1 cellular context compared by ENCODE assay signal in genomic region chr19:33898062-33898677, GRCh38.
A peak's percentile ranks its signal among the peaks of the same experiment; 100 is the strongest.
TF ChIP-seq lines count a peak whose summit lies in the region.

No MANE protein-coding gene starts in this region.

TF ChIP-seq in HEK293, 187 proteins besides CTCF, POLR2A, EP300 and RAD21 (continued from another document and continues in another):
- TF ChIP-seq ZNF639 (tag by site-specific recombination; IDR thresholded peaks at IDR 0.05) (0 out of 2 replicates have a peak, but pooled peaks have one; percentile 68), ZBTB44 (tag by site-specific recombination; IDR thresholded peaks at IDR 0.05) (no peak), KLF17 (tag by site-specific recombination; IDR thresholded peaks at IDR 0.05) (0 out of 2 replicates have a peak, but pooled peaks have one; percentile 29), SETDB1 (IDR thresholded peaks at IDR 0.05; ENCODE audit: insufficient read length, low read length) (peak; percentile 96), ZNF623 (tag by site-specific recombination; IDR thresholded peaks at IDR 0.05) (0 out of 2 replicates have a peak, but pooled peaks have one; percentile 10), SP2 (tag by site-specific recombination; IDR thresholded peaks at IDR 0.05) (no peak), ZNF169 (tag by site-specific recombination; IDR thresholded peaks at IDR 0.05) (no peak), REPIN1 (tag by site-specific recombination; IDR thresholded peaks at IDR 0.05; ENCODE audit: low read depth) (0 out of 2 replicates have a peak, but pooled peaks have one; percentile 26), ZNF404 (tag by site-specific recombination; IDR thresholded peaks at IDR 0.05) (no peak), ZNF2 (tag by site-specific recombination; IDR thresholded peaks at IDR 0.05) (no peak), ZSCAN30 (tag by site-specific recombination; IDR thresholded peaks at IDR 0.05) (no peak), WT1 (tag by site-specific recombination; IDR thresholded peaks at IDR 0.05) (no peak), ZNF501 (tag by site-specific recombination; IDR thresholded peaks at IDR 0.05) (no peak), IKZF3 (tag by site-specific recombination; IDR thresholded peaks at IDR 0.05) (no peak), KLF16 (tag by site-specific recombination; IDR thresholded peaks at IDR 0.05) (no peak), ZNF571 (tag by site-specific recombination; IDR thresholded peaks at IDR 0.05) (no peak), ZNF18 (tag by site-specific recombination; IDR thresholded peaks at IDR 0.05) (no peak), ZNF518A (tag by site-specific recombination; conservative IDR thresholded peaks at IDR 0.05; ENCODE audit: low read depth) (peak; percentile 40; the same call in 1 of the 2 replicates), ZBTB48 (tag by site-specific recombination; IDR thresholded peaks at IDR 0.05) (no peak), ZNF664 (tag by site-specific recombination; IDR thresholded peaks at IDR 0.05) (no peak), KLF1 (tag by site-specific recombination; IDR thresholded peaks at IDR 0.05) (no peak), BCL6B (tag by site-specific recombination; IDR thresholded peaks at IDR 0.05) (no peak), ZNF76 (tag by site-specific recombination; IDR thresholded peaks at IDR 0.05; ENCODE audit: borderline replicate concordance, low read depth) (no peak)
- TF ChIP-seq, protein P1, sequence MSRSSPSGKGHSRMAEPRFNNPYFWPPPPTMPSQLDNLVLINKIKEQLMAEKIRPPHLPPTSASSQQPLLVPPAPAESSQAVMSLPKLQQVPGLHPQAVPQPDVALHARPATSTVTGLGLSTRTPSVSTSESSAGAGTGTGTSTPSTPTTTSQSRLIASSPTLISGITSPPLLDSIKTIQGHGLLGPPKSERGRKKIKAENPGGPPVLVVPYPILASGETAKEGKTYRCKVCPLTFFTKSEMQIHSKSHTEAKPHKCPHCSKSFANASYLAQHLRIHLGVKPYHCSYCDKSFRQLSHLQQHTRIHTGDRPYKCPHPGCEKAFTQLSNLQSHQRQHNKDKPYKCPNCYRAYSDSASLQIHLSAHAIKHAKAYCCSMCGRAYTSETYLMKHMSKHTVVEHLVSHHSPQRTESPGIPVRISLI (tag by site-specific recombination; IDR thresholded peaks at IDR 0.05) = no peak
- TF ChIP-seq, protein P2, sequence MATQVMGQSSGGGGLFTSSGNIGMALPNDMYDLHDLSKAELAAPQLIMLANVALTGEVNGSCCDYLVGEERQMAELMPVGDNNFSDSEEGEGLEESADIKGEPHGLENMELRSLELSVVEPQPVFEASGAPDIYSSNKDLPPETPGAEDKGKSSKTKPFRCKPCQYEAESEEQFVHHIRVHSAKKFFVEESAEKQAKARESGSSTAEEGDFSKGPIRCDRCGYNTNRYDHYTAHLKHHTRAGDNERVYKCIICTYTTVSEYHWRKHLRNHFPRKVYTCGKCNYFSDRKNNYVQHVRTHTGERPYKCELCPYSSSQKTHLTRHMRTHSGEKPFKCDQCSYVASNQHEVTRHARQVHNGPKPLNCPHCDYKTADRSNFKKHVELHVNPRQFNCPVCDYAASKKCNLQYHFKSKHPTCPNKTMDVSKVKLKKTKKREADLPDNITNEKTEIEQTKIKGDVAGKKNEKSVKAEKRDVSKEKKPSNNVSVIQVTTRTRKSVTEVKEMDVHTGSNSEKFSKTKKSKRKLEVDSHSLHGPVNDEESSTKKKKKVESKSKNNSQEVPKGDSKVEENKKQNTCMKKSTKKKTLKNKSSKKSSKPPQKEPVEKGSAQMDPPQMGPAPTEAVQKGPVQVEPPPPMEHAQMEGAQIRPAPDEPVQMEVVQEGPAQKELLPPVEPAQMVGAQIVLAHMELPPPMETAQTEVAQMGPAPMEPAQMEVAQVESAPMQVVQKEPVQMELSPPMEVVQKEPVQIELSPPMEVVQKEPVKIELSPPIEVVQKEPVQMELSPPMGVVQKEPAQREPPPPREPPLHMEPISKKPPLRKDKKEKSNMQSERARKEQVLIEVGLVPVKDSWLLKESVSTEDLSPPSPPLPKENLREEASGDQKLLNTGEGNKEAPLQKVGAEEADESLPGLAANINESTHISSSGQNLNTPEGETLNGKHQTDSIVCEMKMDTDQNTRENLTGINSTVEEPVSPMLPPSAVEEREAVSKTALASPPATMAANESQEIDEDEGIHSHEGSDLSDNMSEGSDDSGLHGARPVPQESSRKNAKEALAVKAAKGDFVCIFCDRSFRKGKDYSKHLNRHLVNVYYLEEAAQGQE (tag by site-specific recombination; IDR thresholded peaks at IDR 0.05) = no peak
- TF ChIP-seq, protein P3, sequence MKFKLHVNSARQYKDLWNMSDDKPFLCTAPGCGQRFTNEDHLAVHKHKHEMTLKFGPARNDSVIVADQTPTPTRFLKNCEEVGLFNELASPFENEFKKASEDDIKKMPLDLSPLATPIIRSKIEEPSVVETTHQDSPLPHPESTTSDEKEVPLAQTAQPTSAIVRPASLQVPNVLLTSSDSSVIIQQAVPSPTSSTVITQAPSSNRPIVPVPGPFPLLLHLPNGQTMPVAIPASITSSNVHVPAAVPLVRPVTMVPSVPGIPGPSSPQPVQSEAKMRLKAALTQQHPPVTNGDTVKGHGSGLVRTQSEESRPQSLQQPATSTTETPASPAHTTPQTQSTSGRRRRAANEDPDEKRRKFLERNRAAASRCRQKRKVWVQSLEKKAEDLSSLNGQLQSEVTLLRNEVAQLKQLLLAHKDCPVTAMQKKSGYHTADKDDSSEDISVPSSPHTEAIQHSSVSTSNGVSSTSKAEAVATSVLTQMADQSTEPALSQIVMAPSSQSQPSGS (tag by site-specific recombination; IDR thresholded peaks at IDR 0.05; ENCODE audit: low read depth) = no peak
- TF ChIP-seq, protein P4, sequence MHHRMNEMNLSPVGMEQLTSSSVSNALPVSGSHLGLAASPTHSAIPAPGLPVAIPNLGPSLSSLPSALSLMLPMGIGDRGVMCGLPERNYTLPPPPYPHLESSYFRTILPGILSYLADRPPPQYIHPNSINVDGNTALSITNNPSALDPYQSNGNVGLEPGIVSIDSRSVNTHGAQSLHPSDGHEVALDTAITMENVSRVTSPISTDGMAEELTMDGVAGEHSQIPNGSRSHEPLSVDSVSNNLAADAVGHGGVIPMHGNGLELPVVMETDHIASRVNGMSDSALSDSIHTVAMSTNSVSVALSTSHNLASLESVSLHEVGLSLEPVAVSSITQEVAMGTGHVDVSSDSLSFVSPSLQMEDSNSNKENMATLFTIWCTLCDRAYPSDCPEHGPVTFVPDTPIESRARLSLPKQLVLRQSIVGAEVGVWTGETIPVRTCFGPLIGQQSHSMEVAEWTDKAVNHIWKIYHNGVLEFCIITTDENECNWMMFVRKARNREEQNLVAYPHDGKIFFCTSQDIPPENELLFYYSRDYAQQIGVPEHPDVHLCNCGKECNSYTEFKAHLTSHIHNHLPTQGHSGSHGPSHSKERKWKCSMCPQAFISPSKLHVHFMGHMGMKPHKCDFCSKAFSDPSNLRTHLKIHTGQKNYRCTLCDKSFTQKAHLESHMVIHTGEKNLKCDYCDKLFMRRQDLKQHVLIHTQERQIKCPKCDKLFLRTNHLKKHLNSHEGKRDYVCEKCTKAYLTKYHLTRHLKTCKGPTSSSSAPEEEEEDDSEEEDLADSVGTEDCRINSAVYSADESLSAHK (tag by site-specific recombination; IDR thresholded peaks at IDR 0.05) = no peak
- TF ChIP-seq, protein P5, sequence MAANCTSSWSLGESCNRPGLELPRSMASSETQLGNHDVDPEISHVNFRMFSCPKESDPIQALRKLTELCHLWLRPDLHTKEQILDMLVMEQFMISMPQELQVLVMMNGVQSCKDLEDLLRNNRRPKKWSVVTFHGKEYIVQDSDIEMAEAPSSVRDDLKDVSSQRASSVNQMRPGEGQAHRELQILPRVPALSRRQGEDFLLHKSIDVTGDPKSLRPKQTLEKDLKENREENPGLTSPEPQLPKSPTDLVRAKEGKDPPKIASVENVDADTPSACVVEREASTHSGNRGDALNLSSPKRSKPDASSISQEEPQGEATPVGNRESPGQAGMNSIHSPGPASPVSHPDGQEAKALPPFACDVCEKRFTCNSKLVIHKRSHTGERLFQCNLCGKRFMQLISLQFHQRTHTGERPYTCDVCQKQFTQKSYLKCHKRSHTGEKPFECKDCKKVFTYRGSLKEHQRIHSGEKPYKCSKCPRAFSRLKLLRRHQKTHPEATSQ (tag by site-specific recombination; IDR thresholded peaks at IDR 0.05) = no peak
- TF ChIP-seq, protein P6, sequence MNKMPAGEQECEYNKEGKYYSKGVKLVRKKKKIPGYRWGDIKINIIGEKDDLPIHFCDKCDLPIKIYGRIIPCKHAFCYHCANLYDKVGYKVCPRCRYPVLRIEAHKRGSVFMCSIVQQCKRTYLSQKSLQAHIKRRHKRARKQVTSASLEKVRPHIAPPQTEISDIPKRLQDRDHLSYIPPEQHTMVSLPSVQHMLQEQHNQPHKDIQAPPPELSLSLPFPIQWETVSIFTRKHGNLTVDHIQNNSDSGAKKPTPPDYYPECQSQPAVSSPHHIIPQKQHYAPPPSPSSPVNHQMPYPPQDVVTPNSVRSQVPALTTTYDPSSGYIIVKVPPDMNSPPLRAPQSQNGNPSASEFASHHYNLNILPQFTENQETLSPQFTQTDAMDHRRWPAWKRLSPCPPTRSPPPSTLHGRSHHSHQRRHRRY (tag by site-specific recombination; IDR thresholded peaks at IDR 0.05) = no peak
